1 cellular context compared by ENCODE assay signal in genomic region chr17:50626037-50626574, GRCh38.
TF ChIP-seq lines count a peak whose summit lies in the region.

No MANE protein-coding gene starts in this region.

TF ChIP-seq in HepG2, 621 proteins besides CTCF, POLR2A, EP300 and RAD21 (continued from another document and continues in another):
- TF ChIP-seq, protein P1, sequence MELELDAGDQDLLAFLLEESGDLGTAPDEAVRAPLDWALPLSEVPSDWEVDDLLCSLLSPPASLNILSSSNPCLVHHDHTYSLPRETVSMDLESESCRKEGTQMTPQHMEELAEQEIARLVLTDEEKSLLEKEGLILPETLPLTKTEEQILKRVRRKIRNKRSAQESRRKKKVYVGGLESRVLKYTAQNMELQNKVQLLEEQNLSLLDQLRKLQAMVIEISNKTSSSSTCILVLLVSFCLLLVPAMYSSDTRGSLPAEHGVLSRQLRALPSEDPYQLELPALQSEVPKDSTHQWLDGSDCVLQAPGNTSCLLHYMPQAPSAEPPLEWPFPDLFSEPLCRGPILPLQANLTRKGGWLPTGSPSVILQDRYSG (CRISPR knock-in tag; IDR thresholded peaks at IDR 0.05), result no peak
- peak; percentile 74; the same call in 1 of the 2 replicates for TF ChIP-seq ETV6 (CRISPR knock-in tag; conservative IDR thresholded peaks at IDR 0.05)
- no peak for TF ChIP-seq ZNF34 (CRISPR knock-in tag; IDR thresholded peaks at IDR 0.05; ENCODE audit: borderline replicate concordance)
- TF ChIP-seq, protein P2, sequence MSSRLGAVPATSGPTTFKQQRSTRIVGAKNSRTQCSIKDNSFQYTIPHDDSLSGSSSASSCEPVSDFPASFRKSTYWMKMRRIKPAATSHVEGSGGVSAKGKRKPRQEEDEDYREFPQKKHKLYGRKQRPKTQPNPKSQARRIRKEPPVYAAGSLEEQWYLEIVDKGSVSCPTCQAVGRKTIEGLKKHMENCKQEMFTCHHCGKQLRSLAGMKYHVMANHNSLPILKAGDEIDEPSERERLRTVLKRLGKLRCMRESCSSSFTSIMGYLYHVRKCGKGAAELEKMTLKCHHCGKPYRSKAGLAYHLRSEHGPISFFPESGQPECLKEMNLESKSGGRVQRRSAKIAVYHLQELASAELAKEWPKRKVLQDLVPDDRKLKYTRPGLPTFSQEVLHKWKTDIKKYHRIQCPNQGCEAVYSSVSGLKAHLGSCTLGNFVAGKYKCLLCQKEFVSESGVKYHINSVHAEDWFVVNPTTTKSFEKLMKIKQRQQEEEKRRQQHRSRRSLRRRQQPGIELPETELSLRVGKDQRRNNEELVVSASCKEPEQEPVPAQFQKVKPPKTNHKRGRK (CRISPR knock-in tag; IDR thresholded peaks at IDR 0.05), result no peak
- TF ChIP-seq ZNF598 (CRISPR knock-in tag; IDR thresholded peaks at IDR 0.05; ENCODE audit: borderline replicate concordance), result peak; percentile 24; the same call in 1 of the 2 replicates
- no peak for TF ChIP-seq AKNA (CRISPR knock-in tag; IDR thresholded peaks at IDR 0.05; ENCODE audit: borderline replicate concordance)
- 0 out of 2 replicates have a peak, but pooled peaks have one; percentile 81 for TF ChIP-seq DNMT1 (CRISPR knock-in tag; IDR thresholded peaks at IDR 0.05)
- TF ChIP-seq HOXA3 (CRISPR knock-in tag; IDR thresholded peaks at IDR 0.05), result peak; percentile 51; the same call in 1 of the 2 replicates
- TF ChIP-seq KLF16 (CRISPR knock-in tag; IDR thresholded peaks at IDR 0.05), result peak in 1 of 2 experiments; percentile 84; a peak in 2 of 4 replicates
- TF ChIP-seq, protein P3, sequence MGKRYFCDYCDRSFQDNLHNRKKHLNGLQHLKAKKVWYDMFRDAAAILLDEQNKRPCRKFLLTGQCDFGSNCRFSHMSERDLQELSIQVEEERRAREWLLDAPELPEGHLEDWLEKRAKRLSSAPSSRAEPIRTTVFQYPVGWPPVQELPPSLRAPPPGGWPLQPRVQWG (CRISPR knock-in tag; IDR thresholded peaks at IDR 0.05; ENCODE audit: borderline replicate concordance, low read depth), result no peak
- TF ChIP-seq, protein P4, sequence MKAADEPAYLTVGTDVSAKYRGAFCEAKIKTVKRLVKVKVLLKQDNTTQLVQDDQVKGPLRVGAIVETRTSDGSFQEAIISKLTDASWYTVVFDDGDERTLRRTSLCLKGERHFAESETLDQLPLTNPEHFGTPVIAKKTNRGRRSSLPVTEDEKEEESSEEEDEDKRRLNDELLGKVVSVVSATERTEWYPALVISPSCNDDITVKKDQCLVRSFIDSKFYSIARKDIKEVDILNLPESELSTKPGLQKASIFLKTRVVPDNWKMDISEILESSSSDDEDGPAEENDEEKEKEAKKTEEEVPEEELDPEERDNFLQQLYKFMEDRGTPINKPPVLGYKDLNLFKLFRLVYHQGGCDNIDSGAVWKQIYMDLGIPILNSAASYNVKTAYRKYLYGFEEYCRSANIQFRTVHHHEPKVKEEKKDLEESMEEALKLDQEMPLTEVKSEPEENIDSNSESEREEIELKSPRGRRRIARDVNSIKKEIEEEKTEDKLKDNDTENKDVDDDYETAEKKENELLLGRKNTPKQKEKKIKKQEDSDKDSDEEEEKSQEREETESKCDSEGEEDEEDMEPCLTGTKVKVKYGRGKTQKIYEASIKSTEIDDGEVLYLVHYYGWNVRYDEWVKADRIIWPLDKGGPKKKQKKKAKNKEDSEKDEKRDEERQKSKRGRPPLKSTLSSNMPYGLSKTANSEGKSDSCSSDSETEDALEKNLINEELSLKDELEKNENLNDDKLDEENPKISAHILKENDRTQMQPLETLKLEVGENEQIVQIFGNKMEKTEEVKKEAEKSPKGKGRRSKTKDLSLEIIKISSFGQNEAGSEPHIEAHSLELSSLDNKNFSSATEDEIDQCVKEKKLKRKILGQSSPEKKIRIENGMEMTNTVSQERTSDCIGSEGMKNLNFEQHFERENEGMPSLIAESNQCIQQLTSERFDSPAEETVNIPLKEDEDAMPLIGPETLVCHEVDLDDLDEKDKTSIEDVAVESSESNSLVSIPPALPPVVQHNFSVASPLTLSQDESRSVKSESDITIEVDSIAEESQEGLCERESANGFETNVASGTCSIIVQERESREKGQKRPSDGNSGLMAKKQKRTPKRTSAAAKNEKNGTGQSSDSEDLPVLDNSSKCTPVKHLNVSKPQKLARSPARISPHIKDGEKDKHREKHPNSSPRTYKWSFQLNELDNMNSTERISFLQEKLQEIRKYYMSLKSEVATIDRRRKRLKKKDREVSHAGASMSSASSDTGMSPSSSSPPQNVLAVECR (CRISPR knock-in tag; IDR thresholded peaks at IDR 0.05; ENCODE audit: borderline replicate concordance), result peak; percentile 32; the same call in 1 of the 2 replicates
- TF ChIP-seq ZNF549 (CRISPR knock-in tag; IDR thresholded peaks at IDR 0.05), result no peak
- TF ChIP-seq ETV5 (CRISPR knock-in tag; IDR thresholded peaks at IDR 0.05; ENCODE audit: borderline replicate concordance), result peak; percentile 9; the same call in 1 of the 2 replicates
- TF ChIP-seq REL (CRISPR knock-in tag; conservative IDR thresholded peaks at IDR 0.05), result no peak
- TF ChIP-seq MIXL1 (CRISPR knock-in tag; IDR thresholded peaks at IDR 0.05), result peak; percentile 61; the same call in 1 of the 2 replicates
- TF ChIP-seq ZNF235 (CRISPR knock-in tag; IDR thresholded peaks at IDR 0.05; ENCODE audit: borderline replicate concordance), result 0 out of 2 replicates have a peak, but pooled peaks have one; percentile 37
- TF ChIP-seq ZNF354B (CRISPR knock-in tag; IDR thresholded peaks at IDR 0.05), result no peak
- no peak for TF ChIP-seq GATA4 (IDR thresholded peaks at IDR 0.05; ENCODE audit: borderline replicate concordance, low read depth)
- TF ChIP-seq, protein P5, sequence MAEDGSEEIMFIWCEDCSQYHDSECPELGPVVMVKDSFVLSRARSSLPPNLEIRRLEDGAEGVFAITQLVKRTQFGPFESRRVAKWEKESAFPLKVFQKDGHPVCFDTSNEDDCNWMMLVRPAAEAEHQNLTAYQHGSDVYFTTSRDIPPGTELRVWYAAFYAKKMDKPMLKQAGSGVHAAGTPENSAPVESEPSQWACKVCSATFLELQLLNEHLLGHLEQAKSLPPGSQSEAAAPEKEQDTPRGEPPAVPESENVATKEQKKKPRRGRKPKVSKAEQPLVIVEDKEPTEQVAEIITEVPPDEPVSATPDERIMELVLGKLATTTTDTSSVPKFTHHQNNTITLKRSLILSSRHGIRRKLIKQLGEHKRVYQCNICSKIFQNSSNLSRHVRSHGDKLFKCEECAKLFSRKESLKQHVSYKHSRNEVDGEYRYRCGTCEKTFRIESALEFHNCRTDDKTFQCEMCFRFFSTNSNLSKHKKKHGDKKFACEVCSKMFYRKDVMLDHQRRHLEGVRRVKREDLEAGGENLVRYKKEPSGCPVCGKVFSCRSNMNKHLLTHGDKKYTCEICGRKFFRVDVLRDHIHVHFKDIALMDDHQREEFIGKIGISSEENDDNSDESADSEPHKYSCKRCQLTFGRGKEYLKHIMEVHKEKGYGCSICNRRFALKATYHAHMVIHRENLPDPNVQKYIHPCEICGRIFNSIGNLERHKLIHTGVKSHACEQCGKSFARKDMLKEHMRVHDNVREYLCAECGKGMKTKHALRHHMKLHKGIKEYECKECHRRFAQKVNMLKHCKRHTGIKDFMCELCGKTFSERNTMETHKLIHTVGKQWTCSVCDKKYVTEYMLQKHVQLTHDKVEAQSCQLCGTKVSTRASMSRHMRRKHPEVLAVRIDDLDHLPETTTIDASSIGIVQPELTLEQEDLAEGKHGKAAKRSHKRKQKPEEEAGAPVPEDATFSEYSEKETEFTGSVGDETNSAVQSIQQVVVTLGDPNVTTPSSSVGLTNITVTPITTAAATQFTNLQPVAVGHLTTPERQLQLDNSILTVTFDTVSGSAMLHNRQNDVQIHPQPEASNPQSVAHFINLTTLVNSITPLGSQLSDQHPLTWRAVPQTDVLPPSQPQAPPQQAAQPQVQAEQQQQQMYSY (CRISPR knock-in tag; IDR thresholded peaks at IDR 0.05), result no peak
- TF ChIP-seq, protein P6, sequence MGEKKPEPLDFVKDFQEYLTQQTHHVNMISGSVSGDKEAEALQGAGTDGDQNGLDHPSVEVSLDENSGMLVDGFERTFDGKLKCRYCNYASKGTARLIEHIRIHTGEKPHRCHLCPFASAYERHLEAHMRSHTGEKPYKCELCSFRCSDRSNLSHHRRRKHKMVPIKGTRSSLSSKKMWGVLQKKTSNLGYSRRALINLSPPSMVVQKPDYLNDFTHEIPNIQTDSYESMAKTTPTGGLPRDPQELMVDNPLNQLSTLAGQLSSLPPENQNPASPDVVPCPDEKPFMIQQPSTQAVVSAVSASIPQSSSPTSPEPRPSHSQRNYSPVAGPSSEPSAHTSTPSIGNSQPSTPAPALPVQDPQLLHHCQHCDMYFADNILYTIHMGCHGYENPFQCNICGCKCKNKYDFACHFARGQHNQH (CRISPR knock-in tag; IDR thresholded peaks at IDR 0.05), result peak; percentile 75; the same call in 1 of the 2 replicates
- no peak for TF ChIP-seq GPBP1L1 (CRISPR knock-in tag; IDR thresholded peaks at IDR 0.05)
- TF ChIP-seq, protein P7, sequence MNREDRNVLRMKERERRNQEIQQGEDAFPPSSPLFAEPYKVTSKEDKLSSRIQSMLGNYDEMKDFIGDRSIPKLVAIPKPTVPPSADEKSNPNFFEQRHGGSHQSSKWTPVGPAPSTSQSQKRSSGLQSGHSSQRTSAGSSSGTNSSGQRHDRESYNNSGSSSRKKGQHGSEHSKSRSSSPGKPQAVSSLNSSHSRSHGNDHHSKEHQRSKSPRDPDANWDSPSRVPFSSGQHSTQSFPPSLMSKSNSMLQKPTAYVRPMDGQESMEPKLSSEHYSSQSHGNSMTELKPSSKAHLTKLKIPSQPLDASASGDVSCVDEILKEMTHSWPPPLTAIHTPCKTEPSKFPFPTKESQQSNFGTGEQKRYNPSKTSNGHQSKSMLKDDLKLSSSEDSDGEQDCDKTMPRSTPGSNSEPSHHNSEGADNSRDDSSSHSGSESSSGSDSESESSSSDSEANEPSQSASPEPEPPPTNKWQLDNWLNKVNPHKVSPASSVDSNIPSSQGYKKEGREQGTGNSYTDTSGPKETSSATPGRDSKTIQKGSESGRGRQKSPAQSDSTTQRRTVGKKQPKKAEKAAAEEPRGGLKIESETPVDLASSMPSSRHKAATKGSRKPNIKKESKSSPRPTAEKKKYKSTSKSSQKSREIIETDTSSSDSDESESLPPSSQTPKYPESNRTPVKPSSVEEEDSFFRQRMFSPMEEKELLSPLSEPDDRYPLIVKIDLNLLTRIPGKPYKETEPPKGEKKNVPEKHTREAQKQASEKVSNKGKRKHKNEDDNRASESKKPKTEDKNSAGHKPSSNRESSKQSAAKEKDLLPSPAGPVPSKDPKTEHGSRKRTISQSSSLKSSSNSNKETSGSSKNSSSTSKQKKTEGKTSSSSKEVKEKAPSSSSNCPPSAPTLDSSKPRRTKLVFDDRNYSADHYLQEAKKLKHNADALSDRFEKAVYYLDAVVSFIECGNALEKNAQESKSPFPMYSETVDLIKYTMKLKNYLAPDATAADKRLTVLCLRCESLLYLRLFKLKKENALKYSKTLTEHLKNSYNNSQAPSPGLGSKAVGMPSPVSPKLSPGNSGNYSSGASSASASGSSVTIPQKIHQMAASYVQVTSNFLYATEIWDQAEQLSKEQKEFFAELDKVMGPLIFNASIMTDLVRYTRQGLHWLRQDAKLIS (CRISPR knock-in tag; IDR thresholded peaks at IDR 0.05), result no peak
- TF ChIP-seq SNAPC5 (CRISPR knock-in tag; IDR thresholded peaks at IDR 0.05; ENCODE audit: borderline replicate concordance), result 0 out of 2 replicates have a peak, but pooled peaks have one; percentile 25
